Comparison of ENCODE assay signal across 24 cellular contexts in the genomic region with DNA sequence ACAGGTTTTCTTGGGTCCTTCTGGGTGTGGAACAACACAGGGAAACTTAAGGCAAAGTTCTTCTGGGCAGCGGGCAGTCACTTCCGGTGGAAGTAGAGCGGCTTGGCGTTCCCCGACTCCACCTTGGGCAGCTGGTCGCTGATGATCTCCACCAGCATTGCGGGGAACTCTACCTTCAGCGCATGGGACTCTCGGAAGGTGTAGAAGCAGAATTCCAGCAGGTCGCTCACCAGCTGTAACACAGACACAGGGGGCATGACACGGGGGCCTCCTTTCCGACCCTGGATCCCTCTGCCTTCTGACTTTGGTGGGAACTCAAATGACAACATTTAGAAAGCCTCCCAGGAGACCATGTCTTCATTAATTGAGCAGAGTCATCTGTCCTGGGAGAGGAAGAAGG.
DNase-seq lines count a peak whose midpoint lies in the region; ATAC-seq, FAIRE-seq and TF ChIP-seq lines count a peak whose summit lies in the region.
"Had no signal": no experiment of that assay in that cellular context is flagged by ENCODE, and none has a peak within 500 bp of the region (broad histone marks: within the 10 kb centered on the region; RNA-seq: fewer than 3 reads in every experiment).

No MANE protein-coding gene starts in this region.

- no peak for TF ChIP-seq RAD21 in K562 (CRISPR knock-in tag; conservative IDR thresholded peaks at IDR 0.05 in 1 of 2, IDR thresholded peaks at IDR 0.05 in 1 of 2)

- 0% methylated on average over 10 of the region's 12 CpGs for WGBS in K562 (ENCODE audit: insufficient coverage, low coverage, missing lambda C conversion rate)
- WGBS in esophagus muscularis mucosa = 94% methylated on average over 5 of the region's 12 CpGs

- no peak for FAIRE-seq in K562 (lab: Jason Lieb, UNC)
- FAIRE-seq: A204.1, D721Med, G401.6, GM12891, GM19239 had no signal

- in situ Hi-C loops in K562 (cut with MboI) = no loop called here

- TF ChIP-seq EP300 in K562 (IDR thresholded peaks at IDR 0.05; ENCODE audit: low read length) (no peak), esophagus muscularis mucosa (IDR thresholded peaks at IDR 0.05) (no peak)

- H3K9me3 ChIP-seq in Caco-2 = no peaks in the 10 kb centered on the region
- no peaks in the 10 kb centered on the region for H3K9me3 ChIP-seq in K562 (replicated peaks; ENCODE audit: control insufficient read depth, insufficient read depth, low read depth, low read length)
- no peaks in the 10 kb centered on the region for H3K9me3 ChIP-seq in esophagus muscularis mucosa

- no peak overlapping the region for H3K4me2 ChIP-seq in K562 (ENCODE audit: insufficient read depth, low read length)
- H3K4me2 ChIP-seq: BLaER1 treated with 17β-estradiol and CSF1 and Interleukin-3, amounts not matched to agents 10 nM and 100 nM had no signal

- no peaks in the 10 kb centered on the region for H3K4me1 ChIP-seq in Caco-2
- no peaks in the 10 kb centered on the region for H3K4me1 ChIP-seq in K562 (replicated peaks in 1 of 2; ENCODE audit: control insufficient read depth in 2 of 2, insufficient read depth in 2 of 2, low read length in 2 of 2)
- H3K4me1 ChIP-seq in esophagus muscularis mucosa = peaks cover 0 to 3% (median 0%) of the 10 kb centered on the region in 4 donors
- H3K4me1 ChIP-seq: BLaER1 treated with 17β-estradiol and CSF1 and Interleukin-3, amounts not matched to agents 10 nM and 100 nM had no signal

- H3K4me3 Mint-ChIP-seq in Caco-2 (ENCODE audit: unreplicated experiment) = no peak overlapping the region
- H3K4me3 Mint-ChIP-seq in T-cell = no peak overlapping the region
- H3K4me3 Mint-ChIP-seq: B cell; CD4-positive, alpha-beta T cell; CD8-positive, alpha-beta memory T cell had no signal

- no peak overlapping the region for H3K4me3 ChIP-seq in Caco-2 (ENCODE audit: low read depth, low read length)
- no peak overlapping the region for H3K4me3 ChIP-seq in K562
- H3K4me3 ChIP-seq in esophagus muscularis mucosa = no peak overlapping the region
- H3K4me3 ChIP-seq: BLaER1 treated with 17β-estradiol and CSF1 and Interleukin-3, amounts not matched to agents 10 nM and 100 nM had no signal

- TF ChIP-seq POLR2A in K562 (conservative IDR thresholded peaks at IDR 0.05) (no peak), esophagus muscularis mucosa (IDR thresholded peaks at IDR 0.05; ENCODE audit: low read depth) (no peak)

- H3K27me3 ChIP-seq in Caco-2 (replicated peaks; ENCODE audit: control insufficient read depth, insufficient read depth, low read length) = no peaks in the 10 kb centered on the region
- 0 out of 5 replicates have a peak, but pooled peaks cover 0 to 6% of the 10 kb centered on the region in 2 experiments for H3K27me3 ChIP-seq in K562 (ENCODE audit: control insufficient read depth in 2 of 2, insufficient read depth in 2 of 2, low read length in 2 of 2)
- no peaks in the 10 kb centered on the region for H3K27me3 ChIP-seq in esophagus muscularis mucosa
- H3K27me3 ChIP-seq: BLaER1 treated with 17β-estradiol and CSF1 and Interleukin-3, amounts not matched to agents 10 nM and 100 nM had no signal

- no peak overlapping the region for H3K27ac ChIP-seq in K562 (ENCODE audit: extremely low read depth, low read depth, low read length)
- no peak overlapping the region for H3K27ac ChIP-seq in esophagus muscularis mucosa (replicated peaks in 1 of 4)
- H3K27ac ChIP-seq: BLaER1 treated with 17β-estradiol and CSF1 and Interleukin-3, amounts not matched to agents 10 nM and 100 nM; C4-2B had no signal

- H3K9ac ChIP-seq in K562 (ENCODE audit: insufficient read depth in 1 of 2, low read depth in 2 of 2, low read length in 2 of 2) = no peak overlapping the region
- H3K9ac ChIP-seq: BLaER1 treated with 17β-estradiol and CSF1 and Interleukin-3, amounts not matched to agents 10 nM and 100 nM had no signal

- H3K36me3 Mint-ChIP-seq in Caco-2 (ENCODE audit: insufficient read depth, unreplicated experiment) (peaks cover 6% of the 10 kb centered on the region), T-cell (peaks cover 81% of the 10 kb centered on the region)

- no TSS peak for BruUV-seq in Caco-2 (replicated peaks; lab: Mats Ljungman, UMichigan)
- no TSS peak for BruUV-seq in K562 (replicated peaks; lab: Mats Ljungman, UMichigan)

- H3K27me3 Mint-ChIP-seq in Caco-2 (ENCODE audit: insufficient read depth, unreplicated experiment) (no peaks in the 10 kb centered on the region), T-cell (no peaks in the 10 kb centered on the region)
- H3K27me3 Mint-ChIP-seq: B cell; CD4-positive, alpha-beta T cell; CD8-positive, alpha-beta memory T cell had no signal

- H4K20me1 ChIP-seq in K562 (replicated peaks; ENCODE audit: control insufficient read depth, insufficient read depth, low read length) = no peaks in the 10 kb centered on the region
- H4K20me1 ChIP-seq: BLaER1 treated with 17β-estradiol and CSF1 and Interleukin-3, amounts not matched to agents 10 nM and 100 nM had no signal

- intact Hi-C loops in Caco-2 (cut with micrococcal nuclease; ENCODE audit: unreplicated experiment) (no loop called here), K562 (cut with micrococcal nuclease) (no loop called here), esophagus muscularis mucosa (cut with DNase I) (no loop called here)

- H3K4me1 Mint-ChIP-seq in Caco-2 (ENCODE audit: low read depth, unreplicated experiment) = no peaks in the 10 kb centered on the region
- peaks cover 11 to 21% (median 19%) of the 10 kb centered on the region in 3 donors for H3K4me1 Mint-ChIP-seq in T-cell
- H3K4me1 Mint-ChIP-seq: B cell had no signal

- CTCF ChIA-PET in Caco-2 (lab: Charles Lee) (no interaction called here), K562 (lab: Yijun Ruan, JAX; ENCODE audit: low intra/inter-chr PET ratio) (no interaction called here), T-cell (lab: Charles Lee) (interaction anchor here in 1 of 2 donors (0.6 kb wide), 1 partner anchor 40 kb away, joined by 3 read pairs; no protein-coding TSS in a partner anchor)

- H3K36me3 ChIP-seq in Caco-2 (ENCODE audit: control insufficient read depth, insufficient read depth, low read length) (no peaks in the 10 kb centered on the region), K562 (ENCODE audit: control insufficient read depth, insufficient read depth, low read length) (no peaks in the 10 kb centered on the region), esophagus muscularis mucosa (peaks cover 32 to 63% (median 50%) of the 10 kb centered on the region in 4 donors)

- POLR2A ChIA-PET in Caco-2 (lab: Charles Lee) (no interaction called here), K562 (lab: Yijun Ruan, JAX) (interaction anchor here (0.6 kb wide), 1 partner anchor 1903 kb away, joined by 3 read pairs; no protein-coding TSS in a partner anchor), T-cell (lab: Charles Lee) (no interaction called here)

- no peaks in the 10 kb centered on the region for H3K9me1 ChIP-seq in K562 (ENCODE audit: control insufficient read depth, insufficient read depth, low read length)

- H3K79me2 ChIP-seq in K562 (ENCODE audit: control insufficient read depth, insufficient read depth, low read length) = no peaks in the 10 kb centered on the region

- peak overlapping the region; percentile 54; the same call in 1 of the 2 replicates for H2AFZ ChIP-seq in K562 (ENCODE audit: low read depth, low read length)

- H3K9me3 Mint-ChIP-seq in Caco-2 (ENCODE audit: unreplicated experiment) (peaks cover 28% of the 10 kb centered on the region), T-cell (peaks cover 11 to 24% (median 15%) of the 10 kb centered on the region in 3 donors)

- H3K27ac Mint-ChIP-seq in Caco-2 (ENCODE audit: unreplicated experiment) (peak overlapping the region; percentile 56), T-cell (no peak overlapping the region)
- H3K27ac Mint-ChIP-seq: B cell; CD4-positive, alpha-beta T cell had no signal

- no peak; the same call in 2 of the 3 replicates for ATAC-seq in K562
- no peak for ATAC-seq in T-cell (replicated peaks in 1 of 4)

- no peak for DNase-seq in Caco-2
- DNase-seq in K562 (ENCODE audit: extremely low read depth in 1 of 4, low spot score in 3 of 4) = no peak
- peak; percentile 79 for DNase-seq in esophagus muscularis mucosa (ENCODE audit: extremely low spot score)
- no peak for DNase-seq in mesenteric fat pad (ENCODE audit: low spot score)
- no peak for DNase-seq in AG20443 (ENCODE audit: low spot score)
- no peak for DNase-seq in NCI-H69 (lab: John Stamatoyannopoulos, UW)
- DNase-seq in T-cell = no peak
- DNase-seq: 8988T; ACHN; AML-193; Calu3; CD4-positive, alpha-beta T cell; CD8-positive, alpha-beta memory T cell; COR-L47; DMS79 treated with DMSO at 0.1 percent for 48 hours; GF-D8 had no signal

- no peak for TF ChIP-seq CTCF in Caco-2 (IDR thresholded peaks at IDR 0.05; ENCODE audit: insufficient read depth in 1 of 2, low read depth in 1 of 2, low read length in 1 of 2, severe bottlenecking in 1 of 2, unreplicated experiment in 1 of 2)
- TF ChIP-seq CTCF in K562 (IDR thresholded peaks at IDR 0.05 in 2 of 3, conservative IDR thresholded peaks at IDR 0.05 in 1 of 3; ENCODE audit: insufficient read depth in 2 of 3, low read depth in 1 of 3, low read length in 3 of 3) = no peak
- TF ChIP-seq CTCF in esophagus muscularis mucosa (IDR thresholded peaks at IDR 0.05) = no peak

TF ChIP-seq in K562, 482 proteins besides CTCF, POLR2A, EP300 and RAD21:
- peak; percentile 36; the same call in 1 of the 2 replicates for TF ChIP-seq GABPA (tag; conservative IDR thresholded peaks at IDR 0.05; ENCODE audit: low read depth)
- TF ChIP-seq CCAR2 (IDR thresholded peaks at IDR 0.05; ENCODE audit: low read depth, low read length) = no peak
